In the genomic region with DNA sequence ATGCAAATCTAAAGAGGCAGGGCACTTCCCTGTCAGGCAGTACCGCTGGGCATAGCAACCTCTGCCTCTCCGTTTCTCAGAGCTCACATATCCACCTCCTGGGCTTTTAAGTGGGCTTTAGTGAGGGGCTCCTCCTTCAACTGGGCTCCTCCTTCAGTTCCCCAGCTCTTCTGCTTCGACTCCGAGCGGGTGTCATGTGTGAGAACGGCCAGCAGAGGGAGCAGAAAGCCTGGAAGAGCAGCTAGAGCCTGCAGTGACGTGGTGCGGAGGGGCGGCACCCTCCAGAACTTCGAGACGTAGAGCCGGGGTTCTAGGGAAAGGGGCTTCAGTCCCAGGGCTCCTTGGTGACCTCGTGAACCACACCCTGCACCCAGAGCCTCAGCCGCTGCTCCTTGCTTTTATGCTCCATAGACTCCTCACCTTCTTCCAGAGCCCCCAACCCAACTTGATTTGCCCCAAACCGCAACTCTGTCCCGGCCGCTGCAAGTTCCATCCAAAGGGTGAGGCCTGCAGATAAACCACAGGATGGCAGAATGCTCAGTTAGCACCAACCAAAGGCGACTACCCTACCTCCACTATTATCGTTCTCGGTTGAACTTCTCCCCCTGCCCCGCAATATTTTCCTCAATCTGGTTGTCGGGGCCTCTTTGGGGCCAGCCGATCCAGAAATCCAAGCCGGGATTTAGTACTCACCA, we compare ENCODE assay signal across 8 cellular contexts. TPM values are rescaled to one million over a fixed set of nuclear protein-coding genes. Genes with fewer than 3 reads are reported as not detected.
DNase-seq lines count a peak whose midpoint lies in the region; ATAC-seq and TF ChIP-seq lines count a peak whose summit lies in the region.

No MANE protein-coding gene starts in this region.

- H3K27ac Mint-ChIP-seq in activated naive CD8-positive, alpha-beta T cell: peak overlapping the region; percentile 95

- under 1% methylated on average over 24 of the region's 24 CpGs for WGBS in SK-N-SH (ENCODE audit: low lambda C conversion rate)
- WGBS in ovary, 3 donors: 0% methylated on average over 24 of the region's 24 CpGs
- 1% methylated on average over 23 of the region's 24 CpGs for WGBS in thyroid gland, 2 donors

- peak overlapping the region; percentile 53; a peak in 3 of 4 replicates for H3K27ac ChIP-seq in SK-N-SH (ENCODE audit: low read depth in 2 of 2, low read length in 1 of 2)
- H3K27ac ChIP-seq in ovary: peak overlapping the region; percentile 23 to 47
- peak overlapping the region; percentile 44 to 59 (median 49) for H3K27ac ChIP-seq in thyroid gland

- no peaks in the 10 kb centered on the region for H3K9me3 Mint-ChIP-seq in activated naive CD8-positive, alpha-beta T cell (ENCODE audit: low read depth)

- ATAC-seq in HG02588 (IDR thresholded peaks at IDR 0.05; ENCODE audit: unreplicated experiment) (peak; percentile 48), Right ventricle myocardium superior (ENCODE audit: poor library complexity) (peak; percentile 86)

- no peaks in the 10 kb centered on the region for H4K20me1 ChIP-seq in SK-N-SH (ENCODE audit: insufficient read depth)

- TF ChIP-seq CTCF in GM10248 (IDR thresholded peaks at IDR 0.05; ENCODE audit: control extremely low read depth, extremely low read depth, low read depth, missing control alignments) (peak; percentile 96), SK-N-SH (IDR thresholded peaks at IDR 0.05) (peak; percentile 85), ovary (IDR thresholded peaks at IDR 0.05) (peak; percentile 87 to 95 (median 91)), thyroid gland (IDR thresholded peaks at IDR 0.05) (peak; percentile 90 to 98 (median 96))

- DNase-seq in GM10248 (ENCODE audit: extremely low spot score) (peak; percentile 85), NCI-H1092 (lab: John Stamatoyannopoulos, UW) (peak; percentile 85), SK-N-SH (peak; percentile 85), Right ventricle myocardium superior (peak; percentile 97), ovary (peak; percentile 87 to 95 (median 93)), thyroid gland (peak; percentile 91 to 94)

- POLR2A ChIA-PET in GM10248 (lab: Yijun Ruan, JAX): interaction anchor here (0.6 to 1.2 kb wide), 6 partner anchors 20 to 230 kb away, joined by 3 to 6 read pairs (median 4); a partner anchor contains a TSS
- POLR2A ChIA-PET in SK-N-SH (lab: Yijun Ruan, JAX): interaction anchor here (0.7 to 1.0 kb wide), 3 partner anchors 13 to 61 kb away, joined by 3 read pairs; a partner anchor contains a TSS

- peak overlapping the region; percentile 95 for H3K4me3 Mint-ChIP-seq in activated naive CD8-positive, alpha-beta T cell

- TF ChIP-seq EP300 in SK-N-SH (IDR thresholded peaks at IDR 0.05; ENCODE audit: borderline replicate concordance in 1 of 2, low read depth in 1 of 2, low read length in 1 of 2): no peak
- TF ChIP-seq EP300 in ovary (IDR thresholded peaks at IDR 0.05): no peak

- intact Hi-C loops in Right ventricle myocardium superior (cut with DNase I) (no loop called here), ovary (cut with DNase I) (loop anchor here in 3 of 4 donors (5.0 to 10.0 kb wide), 4 partner anchors 147 to 168 kb away; no protein-coding TSS in a partner anchor), thyroid gland (cut with DNase I) (loop anchor here (5.0 kb wide), 1 partner anchor 163 kb away; no protein-coding TSS in a partner anchor)

- no peaks in the 10 kb centered on the region for H3K79me2 ChIP-seq in SK-N-SH (ENCODE audit: insufficient read depth)

- CTCF ChIA-PET in GM10248 (lab: Yijun Ruan, JAX): interaction anchor here (0.6 to 10.2 kb wide), 75 partner anchors 9 to 297 kb away, joined by 3 to 200 read pairs (median 5); a partner anchor contains a TSS
- CTCF ChIA-PET in SK-N-SH (lab: Yijun Ruan, JAX): interaction anchor here (0.6 to 13.7 kb wide), 71 partner anchors 9 to 335 kb away, joined by 3 to 391 read pairs (median 4); a partner anchor contains a TSS

- H3K27me3 ChIP-seq in SK-N-SH (ENCODE audit: insufficient read depth): no peaks in the 10 kb centered on the region
- H3K27me3 ChIP-seq in ovary: no peaks in the 10 kb centered on the region
- H3K27me3 ChIP-seq in thyroid gland: no peaks in the 10 kb centered on the region

- peak overlapping the region; percentile 97 for H2AFZ ChIP-seq in SK-N-SH (ENCODE audit: low read depth)

- no peaks in the 10 kb centered on the region for H3K36me3 Mint-ChIP-seq in activated naive CD8-positive, alpha-beta T cell

- H3K9ac ChIP-seq in SK-N-SH: peak overlapping the region; percentile 52; the same call in 1 of the 2 replicates

- peaks cover 5% of the 10 kb centered on the region for H3F3A ChIP-seq in SK-N-SH (replicated peaks; ENCODE audit: insufficient read depth)

- peak overlapping the region; percentile 94 for H3K4me2 ChIP-seq in SK-N-SH

- H3K4me1 ChIP-seq in SK-N-SH (ENCODE audit: control insufficient read depth in 1 of 2, insufficient read depth in 2 of 2, low read depth in 1 of 2, low read length in 1 of 2) (peaks cover 0 to 34% of the 10 kb centered on the region in 2 experiments; a peak in 2 of 4 replicates), ovary (ENCODE audit: insufficient read depth) (peaks cover 7% of the 10 kb centered on the region), thyroid gland (peaks cover 21 to 23% of the 10 kb centered on the region in 2 donors)

- H3K27me3 Mint-ChIP-seq in activated naive CD8-positive, alpha-beta T cell: no peaks in the 10 kb centered on the region

- H3K9me2 ChIP-seq in SK-N-SH: no peaks in the 10 kb centered on the region

- TF ChIP-seq RAD21 in SK-N-SH (IDR thresholded peaks at IDR 0.05; ENCODE audit: low read length): peak; percentile 75

- H3K36me3 ChIP-seq in SK-N-SH (replicated peaks in 1 of 2; ENCODE audit: control insufficient read depth in 1 of 2, insufficient read depth in 2 of 2, low read length in 1 of 2): no peaks in the 10 kb centered on the region
- H3K36me3 ChIP-seq in ovary: no peaks in the 10 kb centered on the region
- no peaks in the 10 kb centered on the region for H3K36me3 ChIP-seq in thyroid gland

- peak overlapping the region; percentile 67 to 90 for H3K4me3 ChIP-seq in SK-N-SH (ENCODE audit: low read depth in 2 of 2, low read length in 1 of 2)
- H3K4me3 ChIP-seq in ovary: peak overlapping the region; percentile 64
- H3K4me3 ChIP-seq in thyroid gland (replicated peaks in 1 of 3): peak overlapping the region; percentile 7 to 82 (median 71)

- TF ChIP-seq POLR2A in ovary (IDR thresholded peaks at IDR 0.05): peak; percentile 58
- peak in 1 of 2 donors; percentile 20 for TF ChIP-seq POLR2A in thyroid gland (IDR thresholded peaks at IDR 0.05)

- peaks cover 36% of the 10 kb centered on the region for H3K4me1 Mint-ChIP-seq in activated naive CD8-positive, alpha-beta T cell (ENCODE audit: low read depth)

- H3K9me3 ChIP-seq in SK-N-SH: no peaks in the 10 kb centered on the region
- no peaks in the 10 kb centered on the region for H3K9me3 ChIP-seq in ovary
- no peaks in the 10 kb centered on the region for H3K9me3 ChIP-seq in thyroid gland

TF ChIP-seq in SK-N-SH, 30 proteins besides CTCF, POLR2A, EP300 and RAD21 (continues in another document):
- TF ChIP-seq FOXJ3 (CRISPR knock-in tag; IDR thresholded peaks at IDR 0.05): no peak
- peak; percentile 44; the same call in 1 of the 2 replicates for TF ChIP-seq YY1 (IDR thresholded peaks at IDR 0.05; ENCODE audit: low read depth)
- 0 out of 2 replicates have a peak, but pooled peaks have one; percentile 18 for TF ChIP-seq TCF12 (IDR thresholded peaks at IDR 0.05)
- no peak for TF ChIP-seq SIN3A (IDR thresholded peaks at IDR 0.05; ENCODE audit: borderline replicate concordance, low read depth, low read length)
- no peak for TF ChIP-seq EZH2phosphoT487 (IDR thresholded peaks at IDR 0.05; ENCODE audit: borderline replicate concordance, low read depth)
- peak; percentile 8 for TF ChIP-seq CHD2 (IDR thresholded peaks at IDR 0.05; ENCODE audit: low read length, partially characterized antibody)
- no peak for TF ChIP-seq NRF1 (IDR thresholded peaks at IDR 0.05; ENCODE audit: low read depth, low read length)
- TF ChIP-seq MXI1 (IDR thresholded peaks at IDR 0.05; ENCODE audit: low read depth, low read length): peak; percentile 65
- peak; percentile 64 for TF ChIP-seq SMC3 (IDR thresholded peaks at IDR 0.05; ENCODE audit: low read depth, low read length)
- no peak for TF ChIP-seq POLR2AphosphoS5 (IDR thresholded peaks at IDR 0.05; ENCODE audit: low read depth, low read length)

RNA-seq across cellular contexts. Expression of a gene that starts 0.4 kb away (rescaled TPM):
- polyA plus RNA-seq in SK-N-SH (2012; rRNA removed): 0.67 and 0.90 TPM in 2 replicates
- 0.26 and 0.33 TPM in 2 replicates for polyA plus RNA-seq in SK-N-SH (2012; cell fraction: cytosol; rRNA removed)
- polyA plus RNA-seq in SK-N-SH (2012; cell fraction: nucleus; rRNA removed): 2.6 and 2.8 TPM in 2 replicates
- total RNA-seq in Right ventricle myocardium superior: 0.56 TPM
- 1 to 10 TPM in 2 of 7 donors, under 1 TPM in 4, not detected in 1; 0.48 to 4.1 (median 0.74) TPM for total RNA-seq in ovary
- 1 to 10 TPM; 2.2 to 4.1 TPM for polyA plus RNA-seq in ovary
- total RNA-seq in thyroid gland: 1 to 10 TPM in 3 of 4 donors, not detected in 1; 1.1 to 2.2 (median 1.6) TPM

RNA-seq across cellular contexts. Expression of a gene that starts 4.1 kb away (rescaled TPM):
- polyA plus RNA-seq in SK-N-SH (2012; rRNA removed) (0.03 and 0.08 TPM in 2 replicates), ovary (not detected)
- 0.01 and 0.07 TPM in 2 replicates for polyA plus RNA-seq in SK-N-SH (2012; cell fraction: cytosol; rRNA removed)
- 0.13 and 0.58 TPM in 2 replicates for polyA plus RNA-seq in SK-N-SH (2012; cell fraction: nucleus; rRNA removed)
- total RNA-seq in Right ventricle myocardium superior (not detected), ovary (not detected), thyroid gland (not detected)

RNA-seq across cellular contexts. Expression of a gene that starts 20.5 kb away (rescaled TPM):
- polyA plus RNA-seq in SK-N-SH (2012; rRNA removed) (0.66 and 1.0 TPM in 2 replicates), ovary (1 to 10 TPM; 2.6 to 9.5 TPM)
- polyA plus RNA-seq in SK-N-SH (2012; cell fraction: cytosol; rRNA removed): 0.14 and 0.50 TPM in 2 replicates
- 2.3 and 4.5 TPM in 2 replicates for polyA plus RNA-seq in SK-N-SH (2012; cell fraction: nucleus; rRNA removed)
- total RNA-seq in Right ventricle myocardium superior (4.1 TPM), ovary (1 to 10 TPM; 2.7 to 8.0 (median 4.2) TPM), thyroid gland (1 to 10 TPM; 3.2 to 6.3 (median 4.6) TPM)

RNA-seq across cellular contexts. Expression of a gene that starts 24.6 kb away (rescaled TPM):
- polyA plus RNA-seq in SK-N-SH (2012; rRNA removed) (0.08 and 0.10 TPM in 2 replicates), ovary (under 1 TPM; 0.07 to 0.12 TPM)
- 0.04 and 0.05 TPM in 2 replicates for polyA plus RNA-seq in SK-N-SH (2012; cell fraction: cytosol; rRNA removed)
- 0.02 TPM in 1 of 2 replicates, not detected in the other for polyA plus RNA-seq in SK-N-SH (2012; cell fraction: nucleus; rRNA removed)
- total RNA-seq in Right ventricle myocardium superior (not detected), ovary (under 1 TPM in 2 of 7 donors, not detected in 5; 0.12 to 0.27 TPM), thyroid gland (under 1 TPM in 3 of 4 donors, not detected in 1; 0.33 to 0.63 (median 0.54) TPM)

RNA-seq across cellular contexts. Expression of a gene that starts 28.4 kb away (rescaled TPM):
- polyA plus RNA-seq in SK-N-SH (2012; rRNA removed): 16.3 and 23.1 TPM in 2 replicates
- polyA plus RNA-seq in SK-N-SH (2012; cell fraction: cytosol; rRNA removed): 13.0 and 15.7 TPM in 2 replicates
- polyA plus RNA-seq in SK-N-SH (2012; cell fraction: nucleus; rRNA removed): 34.5 and 38.7 TPM in 2 replicates
- total RNA-seq in Right ventricle myocardium superior: 48.9 TPM
- total RNA-seq in ovary: 10 to 100 TPM; 24.3 to 81.4 (median 65.6) TPM
- polyA plus RNA-seq in ovary: 10 to 100 TPM; 33.5 to 66.9 TPM
- 10 to 100 TPM; 30.7 to 40.8 (median 35.5) TPM for total RNA-seq in thyroid gland

Comparison
In these comparisons a context has a peak if more than half of its experiments do, and no peak if none do; other contexts are left out.
1. Peak in every context shown above with its lines: DNase-seq, ATAC-seq, H3K4me3 ChIP-seq and H3K27ac ChIP-seq.